In the genomic region with DNA sequence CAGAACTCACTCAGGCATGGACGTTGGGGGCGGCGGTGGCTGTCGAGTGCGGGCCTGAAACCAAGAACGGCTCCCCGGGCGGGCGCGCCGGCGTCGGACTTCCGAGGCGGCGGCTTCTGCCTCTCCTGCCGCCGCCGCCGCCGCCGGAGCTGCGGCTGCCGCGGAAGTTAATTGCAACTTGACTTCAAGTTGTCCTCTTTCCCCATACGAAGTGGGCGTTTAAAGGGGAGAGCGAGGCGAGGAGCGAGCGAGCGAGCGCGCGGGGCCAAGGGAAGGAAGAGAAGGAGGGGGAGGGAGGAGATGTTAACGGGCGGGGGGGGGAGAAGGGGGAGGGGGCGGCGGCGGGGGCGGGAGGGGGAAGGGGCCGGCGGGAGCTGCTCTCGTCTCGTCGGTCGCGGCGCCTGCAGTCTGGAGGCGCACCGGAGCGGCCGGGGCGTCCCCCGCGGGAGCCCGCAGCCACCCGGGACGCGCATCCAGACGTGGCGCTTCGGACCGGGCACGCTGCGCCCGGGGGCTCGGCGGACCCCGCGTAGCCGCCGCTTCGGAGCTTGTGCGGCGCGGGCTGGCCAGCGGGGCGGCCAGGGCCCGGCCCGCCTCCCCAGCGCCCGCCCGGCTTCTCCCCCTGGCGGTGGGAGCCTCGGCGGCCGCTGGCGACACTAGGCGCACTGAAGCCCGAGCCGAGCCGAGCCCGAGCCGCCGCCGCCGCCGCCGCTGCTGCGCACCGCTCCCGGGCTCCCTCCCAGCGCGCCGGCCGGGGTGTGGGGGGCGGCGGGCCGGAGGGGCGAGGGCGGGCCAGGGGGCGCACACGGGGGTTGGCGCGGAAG, we compare ENCODE assay signal across 8 cellular contexts. TPM values are rescaled to one million over a fixed set of nuclear protein-coding genes. Genes with fewer than 3 reads are reported as not detected.
DNase-seq lines count a peak whose midpoint lies in the region; ATAC-seq and TF ChIP-seq lines count a peak whose summit lies in the region.

No MANE protein-coding gene starts in this region.

- H3K79me2 ChIP-seq in PC-3 (ENCODE audit: low read length): no peaks in the 10 kb centered on the region

- H3K4me1 ChIP-seq in PC-3 (ENCODE audit: insufficient read depth, low read length): peaks cover 25% of the 10 kb centered on the region
- H3K4me1 ChIP-seq in neutrophil (ENCODE audit: control insufficient read depth in 1 of 2, insufficient read depth in 1 of 2, low read depth in 1 of 2, low read length in 1 of 2): peaks cover 21 to 31% of the 10 kb centered on the region in 2 experiments
- H3K4me1 ChIP-seq in tibial artery: peaks cover 0 to 34% (median 17%) of the 10 kb centered on the region in 4 donors

- no peaks in the 10 kb centered on the region for H4K20me1 ChIP-seq in PC-3 (ENCODE audit: low read length)

- peak overlapping the region; percentile 98 for H2AFZ ChIP-seq in PC-3 (ENCODE audit: low read length)

- H3K27ac ChIP-seq in PC-3 (ENCODE audit: low read length): no peak overlapping the region
- H3K27ac ChIP-seq in neutrophil: peak overlapping the region; percentile 59
- peak overlapping the region; percentile 66 to 67 for H3K27ac ChIP-seq in tibial artery

- H3K36me3 ChIP-seq in PC-3 (ENCODE audit: low read depth, low read length) (no peaks in the 10 kb centered on the region), neutrophil (no peaks in the 10 kb centered on the region), tibial artery (no peaks in the 10 kb centered on the region)

- DNase-seq in AG20443 (ENCODE audit: low spot score) (peak; percentile 95), PC-3 (peak; percentile 77), foreskin fibroblast (peak; percentile 49 to 86), tibial artery (peak; percentile 45 to 80)
- peak; percentile 51 to 68 for DNase-seq in activated T-helper 1 cell treated with anti-CD3 and anti-CD28 coated beads, Interleukin-2, amount 50 U/mL, for 16 hours (ENCODE audit: low read depth in 1 of 2, low spot score in 1 of 2)

- H3K4me3 ChIP-seq in PC-3 (ENCODE audit: low read length) (peak overlapping the region; percentile 84), foreskin fibroblast (ENCODE audit: low read depth in 1 of 2, low read length in 2 of 2) (peak overlapping the region; percentile 50 to 54), neutrophil (ENCODE audit: low read depth in 1 of 2, low read length in 1 of 2) (peak overlapping the region; percentile 70 to 76), tibial artery (peak overlapping the region; percentile 67 to 76)

- intact Hi-C loops in PC-3 (cut with micrococcal nuclease) (no loop called here), tibial artery (cut with DNase I; ENCODE audit: low total_unique reads) (no loop called here)

- no peak for TF ChIP-seq CTCF in PC-3 (conservative IDR thresholded peaks at IDR 0.05; ENCODE audit: low read depth, low read length)
- no peak for TF ChIP-seq CTCF in foreskin fibroblast (IDR thresholded peaks at IDR 0.05; ENCODE audit: low read depth, low read length)
- peak; percentile 8 for TF ChIP-seq CTCF in neutrophil (IDR thresholded peaks at IDR 0.05)
- peak in 1 of 2 experiments; percentile 76 for TF ChIP-seq CTCF in tibial artery (IDR thresholded peaks at IDR 0.05)

- peak; percentile 93 for ATAC-seq in GM18907 (IDR thresholded peaks at IDR 0.05; ENCODE audit: unreplicated experiment)
- ATAC-seq in HG03280 (IDR thresholded peaks at IDR 0.05; ENCODE audit: unreplicated experiment): peak; percentile 94
- ATAC-seq in PC-3: peak; percentile 81

- peak overlapping the region; percentile 97 for H3K4me2 ChIP-seq in PC-3 (ENCODE audit: low read length)

- CTCF ChIA-PET in PC-3 (lab: Charles Lee): interaction anchor here (1.0 kb wide), 1 partner anchor 313 kb away, joined by 4 read pairs; no protein-coding TSS in a partner anchor

- H3K9me3 ChIP-seq in PC-3 (ENCODE audit: low read length): peaks cover 8% of the 10 kb centered on the region; the same call in 1 of the 2 replicates
- peaks cover 7% of the 10 kb centered on the region for H3K9me3 ChIP-seq in neutrophil
- peaks cover 0 to 9% (median 0%) of the 10 kb centered on the region in 3 donors for H3K9me3 ChIP-seq in tibial artery

- POLR2A ChIA-PET in PC-3 (lab: Charles Lee; ENCODE audit: unreplicated experiment): interaction anchor here (0.6 kb wide), 1 partner anchor 118 kb away, joined by 3 read pairs; no protein-coding TSS in a partner anchor

- no peaks in the 10 kb centered on the region for H3F3A ChIP-seq in PC-3 (ENCODE audit: low read length, unreplicated experiment)

- H3K9ac ChIP-seq in PC-3 (ENCODE audit: low read length): peak overlapping the region; percentile 18; the same call in 1 of the 2 replicates

- H3K9me2 ChIP-seq in PC-3 (replicated peaks; ENCODE audit: low read length): no peaks in the 10 kb centered on the region

- no TSS peak for BruUV-seq in PC-3 (replicated peaks; lab: Mats Ljungman, UMichigan)

- H3K27me3 ChIP-seq in PC-3 (ENCODE audit: low read length): peaks cover 28% of the 10 kb centered on the region
- peaks cover 16% of the 10 kb centered on the region for H3K27me3 ChIP-seq in neutrophil
- H3K27me3 ChIP-seq in tibial artery: peaks cover 0 to 8% of the 10 kb centered on the region in 2 donors

RNA-seq across cellular contexts. Expression of a gene that starts 19.7 kb away (rescaled TPM):
- 15.6 and 28.6 TPM in 2 replicates for total RNA-seq in PC-3 (2014; rRNA removed)
